In the genomic region with DNA sequence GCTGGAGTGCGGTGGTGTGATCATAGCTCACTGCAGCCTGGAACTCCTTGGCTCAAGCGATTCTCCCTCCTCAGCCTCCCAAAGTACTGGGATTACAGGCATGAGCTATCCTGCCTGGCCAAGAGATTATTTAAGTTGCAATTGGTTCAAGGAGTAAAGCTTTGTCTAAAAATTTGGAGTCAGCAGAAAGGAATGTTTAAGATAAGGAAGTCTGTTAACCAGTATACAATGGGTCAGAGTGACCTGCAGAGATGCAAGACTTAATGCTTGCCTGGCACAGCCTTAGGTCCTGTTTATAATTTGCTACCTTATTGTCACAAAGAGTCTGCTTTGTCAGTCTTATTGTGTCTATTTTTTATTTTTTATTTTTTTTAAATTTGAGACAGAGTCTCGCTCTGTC, we compare ENCODE assay signal across 7 cellular contexts.
"Had no signal": no experiment of that assay in that cellular context is flagged by ENCODE, and none has a peak within 500 bp of the region (broad histone marks: within the 10 kb centered on the region; RNA-seq: fewer than 3 reads in every experiment).

No MANE protein-coding gene starts in this region.

- H3K4me2 ChIP-seq: GM23338 had no signal

- H3K27ac ChIP-seq: HL-60 had no signal

- H3K4me3 Mint-ChIP-seq: GM23338, H9 had no signal

- ATAC-seq: GM23338, K562 had no signal

- H3K27ac Mint-ChIP-seq: GM23338 had no signal

- H3K9me3 Mint-ChIP-seq: GM23338 had no signal

- DNase-seq: H9, HCEC 1CT, IMR-90, KG1 had no signal

- H3K4me3 ChIP-seq: GM23338, K562 had no signal
